12 cellular contexts compared by ENCODE assay signal in the genomic region with DNA sequence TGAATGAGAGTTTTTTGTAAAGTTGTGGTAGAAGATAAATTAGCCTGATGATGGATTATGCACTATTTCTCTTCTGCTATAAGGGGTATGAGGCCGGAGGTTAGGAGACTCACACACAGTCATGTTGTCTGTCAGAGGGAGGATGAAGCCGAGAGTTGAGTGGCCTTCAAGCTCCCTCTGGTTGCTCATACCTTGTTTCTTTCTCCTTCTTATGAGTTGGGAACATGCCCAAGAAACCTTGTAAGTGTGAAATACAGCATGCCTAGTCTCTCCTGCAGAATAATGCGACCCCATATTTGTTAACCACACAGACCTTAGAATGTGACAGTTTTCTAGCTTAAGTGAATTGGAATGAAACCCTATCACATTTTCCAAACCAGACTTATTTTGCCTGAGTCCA.
A peak's percentile ranks its signal among the peaks of the same experiment; 100 is the strongest.
DNase-seq lines count a peak whose midpoint lies in the region; ATAC-seq, FAIRE-seq and TF ChIP-seq lines count a peak whose summit lies in the region.
"Had no signal": no experiment of that assay in that cellular context is flagged by ENCODE, and none has a peak within 500 bp of the region (broad histone marks: within the 10 kb centered on the region; RNA-seq: fewer than 3 reads in every experiment).

No MANE protein-coding gene starts in this region.

- H3K4me3 ChIP-seq in GM12878 (no peak overlapping the region), right atrium auricular region (peak overlapping the region in 1 of 2 donors; percentile 7), smooth muscle cell (no peak overlapping the region)
- H3K4me3 ChIP-seq: MG63, SJSA1 had no signal

- no peaks in the 10 kb centered on the region for H3K4me1 ChIP-seq in GM12878 (ENCODE audit: control insufficient read depth, insufficient read depth, low read length)
- H3K4me1 ChIP-seq in right atrium auricular region = peaks cover 0 to 67% of the 10 kb centered on the region in 2 donors
- H3K4me1 ChIP-seq in smooth muscle cell (ENCODE audit: low read depth) = peaks cover 13% of the 10 kb centered on the region
- H3K4me1 ChIP-seq: BE2C, SJSA1 had no signal

- in situ Hi-C loops in GM12878 (cut with MboI) = no loop called here

- no peaks in the 10 kb centered on the region for H3K27me3 ChIP-seq in GM12878 (replicated peaks in 1 of 2; ENCODE audit: control insufficient read depth in 2 of 2, insufficient read depth in 2 of 2, low read length in 1 of 2)
- no peaks in the 10 kb centered on the region for H3K27me3 ChIP-seq in right atrium auricular region
- H3K27me3 ChIP-seq in smooth muscle cell (ENCODE audit: low read depth) = no peaks in the 10 kb centered on the region
- H3K27me3 ChIP-seq: BE2C, MG63, SJSA1 had no signal

- ATAC-seq in GM12878 (peak; percentile 19; the same call in 1 of the 3 replicates), GM18511 (IDR thresholded peaks at IDR 0.05; ENCODE audit: unreplicated experiment) (no peak), HG02970 (IDR thresholded peaks at IDR 0.05; ENCODE audit: low FRiP score, unreplicated experiment) (no peak)

- peaks cover 17% of the 10 kb centered on the region for H3F3A ChIP-seq in smooth muscle cell (ENCODE audit: low read depth)

- H2AFZ ChIP-seq in GM12878 (ENCODE audit: control insufficient read depth, low read depth, low read length) (no peak overlapping the region), smooth muscle cell (ENCODE audit: low read depth) (no peak overlapping the region)

- RAD21 ChIA-PET in GM12878 (lab: Charles Lee; ENCODE audit: unreplicated experiment) = interaction anchor here (0.6 to 2.1 kb wide), 7 partner anchors 9 to 363 kb away, joined by 3 to 11 read pairs (median 6); no protein-coding TSS in a partner anchor

- no peaks in the 10 kb centered on the region for H3K36me3 ChIP-seq in GM12878 (ENCODE audit: control insufficient read depth in 2 of 2, insufficient read depth in 2 of 2, low read length in 1 of 2)
- no peaks in the 10 kb centered on the region for H3K36me3 ChIP-seq in right atrium auricular region
- H3K36me3 ChIP-seq in smooth muscle cell (ENCODE audit: low read depth) = no peaks in the 10 kb centered on the region
- H3K36me3 ChIP-seq: BE2C, MG63, SJSA1 had no signal

- intact Hi-C loops in GM12878 (cut with micrococcal nuclease; ENCODE audit: unreplicated experiment) = no loop called here

- FAIRE-seq in GM12878 (lab: Jason Lieb, UNC) = no peak

- TF ChIP-seq CTCF in GM12878 (IDR thresholded peaks at IDR 0.05 in 2 of 3, conservative IDR thresholded peaks at IDR 0.05 in 1 of 3; ENCODE audit: control insufficient read depth in 2 of 3, extremely low read depth in 1 of 3, insufficient read depth in 1 of 3, low read depth in 3 of 3, low read length in 3 of 3) (peak in 1 of 3 experiments; percentile 17; a peak in 1 of 6 replicates), right atrium auricular region (IDR thresholded peaks at IDR 0.05) (no peak), smooth muscle cell (IDR thresholded peaks at IDR 0.05; ENCODE audit: borderline replicate concordance, insufficient read depth, poor library complexity, severe bottlenecking) (no peak)

- H4K20me1 ChIP-seq in GM12878 (ENCODE audit: control insufficient read depth, insufficient read depth) (no peaks in the 10 kb centered on the region), smooth muscle cell (ENCODE audit: low read depth) (peaks cover 45% of the 10 kb centered on the region)

- no TSS peak for BruUV-seq in GM12878 (replicated peaks; lab: Mats Ljungman, UMichigan)

- CTCF ChIA-PET in GM12878 (lab: Yijun Ruan, JAX) = interaction anchor here (0.7 to 3.4 kb wide), 9 partner anchors 10 to 259 kb away, joined by 3 to 32 read pairs (median 4); no protein-coding TSS in a partner anchor

- H3K4me2 ChIP-seq in GM12878 (ENCODE audit: control insufficient read depth, insufficient read depth) (no peak overlapping the region), smooth muscle cell (peak overlapping the region; percentile 66)

- POLR2A ChIA-PET in GM12878 (lab: Charles Lee) = interaction anchor here (1.4 kb wide), 1 partner anchor 12 kb away, joined by 4 read pairs; no protein-coding TSS in a partner anchor

- no peak for TF ChIP-seq POLR2A in GM12878 (IDR thresholded peaks at IDR 0.05; ENCODE audit: low read depth, low read length)

- TF ChIP-seq EP300 in GM12878 (IDR thresholded peaks at IDR 0.05; ENCODE audit: borderline replicate concordance in 1 of 2, control insufficient read depth in 1 of 2, low read depth in 2 of 2, low read length in 2 of 2) = no peak

- DNase-seq in Daoy (ENCODE audit: low read depth) = peak; percentile 37
- DNase-seq in GM12878 (ENCODE audit: low read depth, low spot score) = no peak
- DNase-seq in right atrium auricular region (ENCODE audit: low spot score) = no peak
- DNase-seq in smooth muscle cell (lab: John Stamatoyannopoulos, UW; ENCODE audit: unreplicated experiment) = no peak
- DNase-seq in HT-29 (ENCODE audit: low spot score) = no peak
- DNase-seq in HUDEP-2 (lab: John Stamatoyannopoulos, UW; ENCODE audit: unreplicated experiment in 76 of 76) = no peak
- DNase-seq: DMS79 treated with DMSO at 0.1 percent for 48 hours had no signal

- 0% methylated on average over 3 of the region's 3 CpGs for WGBS in GM12878 (ENCODE audit: insufficient coverage, insufficient replicate concordance, low lambda C conversion rate, missing lambda C conversion rate)
- 41% methylated on average over 3 of the region's 3 CpGs for WGBS in smooth muscle cell (ENCODE audit: low lambda C conversion rate)

- H3K27ac ChIP-seq in GM12878 (ENCODE audit: control insufficient read depth, insufficient read depth) = no peak overlapping the region
- H3K27ac ChIP-seq in right atrium auricular region = peak overlapping the region; percentile 80 to 83
- H3K27ac ChIP-seq in smooth muscle cell (ENCODE audit: low read depth) = peak overlapping the region; percentile 98
- H3K27ac ChIP-seq: SJSA1 had no signal

- H3K9ac ChIP-seq in GM12878 (ENCODE audit: control insufficient read depth, insufficient read depth, low read length) = no peak overlapping the region
- peak overlapping the region; percentile 70 for H3K9ac ChIP-seq in smooth muscle cell (ENCODE audit: low read depth)

- no peak for TF ChIP-seq RAD21 in GM12878 (IDR thresholded peaks at IDR 0.05; ENCODE audit: insufficient read depth, low read depth, low read length)

- H3K9me3 ChIP-seq in GM12878 (replicated peaks; ENCODE audit: control insufficient read depth, insufficient read depth, low read length) (no peaks in the 10 kb centered on the region), right atrium auricular region (no peaks in the 10 kb centered on the region), smooth muscle cell (replicated peaks; ENCODE audit: low read depth) (no peaks in the 10 kb centered on the region)
- H3K9me3 ChIP-seq: BE2C, MG63, SJSA1 had no signal

- no peaks in the 10 kb centered on the region for H3K79me2 ChIP-seq in GM12878 (ENCODE audit: control insufficient read depth, insufficient read depth, low read length)
- H3K79me2 ChIP-seq in smooth muscle cell (ENCODE audit: low read depth) = peaks cover 34% of the 10 kb centered on the region

- SMC1A ChIA-PET in GM12878 (lab: Charles Lee; ENCODE audit: uncharacterized antibody, unreplicated experiment) = interaction anchor here (0.8 to 2.4 kb wide), 14 partner anchors 8 to 362 kb away, joined by 3 to 14 read pairs (median 4); no protein-coding TSS in a partner anchor

TF ChIP-seq in GM12878, 131 proteins besides CTCF, POLR2A, EP300 and RAD21:
- TF ChIP-seq KAT2A (conservative IDR thresholded peaks at IDR 0.05; ENCODE audit: control insufficient read depth, low read depth, low read length) = no peak
- no peak for TF ChIP-seq ASH2L (IDR thresholded peaks at IDR 0.05; ENCODE audit: borderline replicate concordance, low read depth)
- TF ChIP-seq KDM1A (IDR thresholded peaks at IDR 0.05; ENCODE audit: borderline replicate concordance) = no peak
- no peak for TF ChIP-seq SP1 (IDR thresholded peaks at IDR 0.05; ENCODE audit: low read depth, low read length)
- no peak for TF ChIP-seq IKZF2 (IDR thresholded peaks at IDR 0.05)
- no peak for TF ChIP-seq TCF7 (IDR thresholded peaks at IDR 0.05; ENCODE audit: borderline replicate concordance)
- TF ChIP-seq, protein P1, sequence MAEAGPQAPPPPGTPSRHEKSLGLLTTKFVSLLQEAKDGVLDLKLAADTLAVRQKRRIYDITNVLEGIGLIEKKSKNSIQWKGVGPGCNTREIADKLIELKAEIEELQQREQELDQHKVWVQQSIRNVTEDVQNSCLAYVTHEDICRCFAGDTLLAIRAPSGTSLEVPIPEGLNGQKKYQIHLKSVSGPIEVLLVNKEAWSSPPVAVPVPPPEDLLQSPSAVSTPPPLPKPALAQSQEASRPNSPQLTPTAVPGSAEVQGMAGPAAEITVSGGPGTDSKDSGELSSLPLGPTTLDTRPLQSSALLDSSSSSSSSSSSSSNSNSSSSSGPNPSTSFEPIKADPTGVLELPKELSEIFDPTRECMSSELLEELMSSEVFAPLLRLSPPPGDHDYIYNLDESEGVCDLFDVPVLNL (IDR thresholded peaks at IDR 0.05; ENCODE audit: low read depth, low read length) = no peak
